Comparison of ENCODE assay signal across 19 cellular contexts in the genomic region with DNA sequence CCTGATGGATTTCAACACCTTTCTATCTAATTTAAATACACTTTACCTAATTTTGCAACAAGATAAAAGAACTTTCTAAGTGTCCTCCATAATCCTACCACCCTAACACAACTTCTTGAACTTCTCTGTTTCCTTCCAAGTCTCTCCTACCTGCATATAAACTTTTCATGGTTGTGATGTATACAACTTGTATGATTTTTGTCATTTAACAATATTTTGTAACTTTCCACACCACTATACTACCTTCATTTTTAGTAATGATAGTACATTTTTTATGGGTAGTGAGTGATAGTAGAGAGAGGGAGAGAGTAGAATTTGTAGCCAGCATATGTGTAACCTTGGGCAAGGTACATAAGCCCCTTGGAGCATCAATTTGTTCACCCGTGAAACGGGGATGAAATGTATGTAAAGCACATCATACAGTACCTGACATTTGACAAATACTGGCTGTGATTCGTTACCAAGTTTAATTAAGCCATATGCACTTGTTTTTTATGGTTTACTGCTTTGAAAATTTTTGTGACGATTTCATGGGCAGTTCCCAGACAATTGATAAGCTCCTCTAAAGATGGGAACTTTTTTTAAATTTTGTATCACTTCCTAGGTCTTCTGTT.
DNase-seq lines count a peak whose midpoint lies in the region; ATAC-seq, FAIRE-seq and TF ChIP-seq lines count a peak whose summit lies in the region.
"Had no signal": no experiment of that assay in that cellular context is flagged by ENCODE, and none has a peak within 500 bp of the region (broad histone marks: within the 10 kb centered on the region; RNA-seq: fewer than 3 reads in every experiment).

No MANE protein-coding gene starts in this region.

- peaks cover 41% of the 10 kb centered on the region for H3F3A ChIP-seq in PC-9 (ENCODE audit: insufficient read depth, low read depth)

- TF ChIP-seq CTCF in PC-9 (conservative IDR thresholded peaks at IDR 0.05), result no peak
- TF ChIP-seq CTCF in astrocyte (IDR thresholded peaks at IDR 0.05; ENCODE audit: insufficient read depth, low read depth, low read length), result no peak
- no peak for TF ChIP-seq CTCF in gastrocnemius medialis (IDR thresholded peaks at IDR 0.05 in 4 of 5, conservative IDR thresholded peaks at IDR 0.05 in 1 of 5)
- TF ChIP-seq CTCF in suprapubic skin (IDR thresholded peaks at IDR 0.05), result no peak
- no peak for TF ChIP-seq CTCF in pancreas (IDR thresholded peaks at IDR 0.05)

- POLR2A ChIA-PET in PC-9 (lab: Charles Lee; ENCODE audit: unreplicated experiment), result interaction anchor here (0.6 to 0.7 kb wide), 2 partner anchors 112 to 185 kb away, joined by 4 to 7 read pairs; no protein-coding TSS in a partner anchor

- H3K9ac ChIP-seq in astrocyte (ENCODE audit: low read length), result peak overlapping the region; percentile 51

- CTCF ChIA-PET in PC-9 (lab: Charles Lee), result no interaction called here

- no peak overlapping the region for H2AFZ ChIP-seq in PC-9
- H2AFZ ChIP-seq in astrocyte (ENCODE audit: low read depth, low read length), result no peak overlapping the region

- H3K36me3 ChIP-seq in PC-9 (ENCODE audit: low read depth), result no peaks in the 10 kb centered on the region
- H3K36me3 ChIP-seq in astrocyte (ENCODE audit: insufficient read depth, low read length), result no peaks in the 10 kb centered on the region
- no peaks in the 10 kb centered on the region for H3K36me3 ChIP-seq in gastrocnemius medialis
- H3K36me3 ChIP-seq in suprapubic skin, result no peaks in the 10 kb centered on the region
- H3K36me3 ChIP-seq in pancreas, result no peaks in the 10 kb centered on the region

- H3K4me2 ChIP-seq in PC-9 (no peak overlapping the region), astrocyte (ENCODE audit: low read length) (peak overlapping the region; percentile 50)

- H3K79me2 ChIP-seq in PC-9 (ENCODE audit: low read depth), result peaks cover 7% of the 10 kb centered on the region
- no peaks in the 10 kb centered on the region for H3K79me2 ChIP-seq in astrocyte (ENCODE audit: insufficient read depth, low read length)

- no peaks in the 10 kb centered on the region for H3K9me2 ChIP-seq in PC-9 (ENCODE audit: insufficient read depth)

- ATAC-seq in gastrocnemius medialis, result no peak
- ATAC-seq in GM18520 (IDR thresholded peaks at IDR 0.05; ENCODE audit: unreplicated experiment), result no peak
- ATAC-seq in pancreas, result no peak
- ATAC-seq: body of pancreas; stimulated activated memory B cell treated with anti-CD40 and anti-IgM and Interleukin-4, amounts not matched to agents 10 μg/mL and 1 μg/mL and 100 μg/mL, for 72 hours; WTC11 had no signal

- H3K4me1 ChIP-seq in PC-9 (replicated peaks; ENCODE audit: insufficient read depth) (peaks cover 67% of the 10 kb centered on the region), astrocyte (ENCODE audit: insufficient read depth, low read length) (peaks cover 36% of the 10 kb centered on the region), gastrocnemius medialis (peaks cover 50 to 55% of the 10 kb centered on the region in 2 donors), suprapubic skin (peaks cover 57% of the 10 kb centered on the region), pancreas (no peaks in the 10 kb centered on the region)

- peak overlapping the region; percentile 54 for H3K4me3 Mint-ChIP-seq in activated T-cell treated with anti-CD3 and anti-CD28 coated beads, Interleukin-2, amount 50 U/mL, for 24 hours
- H3K4me3 Mint-ChIP-seq in astrocyte (ENCODE audit: unreplicated experiment), result no peak overlapping the region
- H3K4me3 Mint-ChIP-seq: stimulated activated memory B cell treated with anti-CD40 and anti-IgM and Interleukin-4, amounts not matched to agents 10 μg/mL and 1 μg/mL and 100 μg/mL, for 72 hours; WTC11 had no signal

- 98% methylated on average over 4 of the region's 4 CpGs for WGBS in suprapubic skin
- WGBS in pancreas, 2 donors, result 92 to 96% methylated on average over 4 of the region's 4 CpGs

- H3K27me3 Mint-ChIP-seq in activated T-cell treated with anti-CD3 and anti-CD28 coated beads, Interleukin-2, amount 50 U/mL, for 24 hours, result no peaks in the 10 kb centered on the region
- H3K27me3 Mint-ChIP-seq in astrocyte (ENCODE audit: low read depth, unreplicated experiment), result no peaks in the 10 kb centered on the region
- H3K27me3 Mint-ChIP-seq: stimulated activated memory B cell treated with anti-CD40 and anti-IgM and Interleukin-4, amounts not matched to agents 10 μg/mL and 1 μg/mL and 100 μg/mL, for 72 hours had no signal

- DNase-seq in activated T-cell treated with anti-CD3 and anti-CD28 coated beads, Interleukin-2, amount 50 U/mL, for 24 hours, result no peak
- DNase-seq in activated T-cell treated with anti-CD3 and anti-CD28 coated beads, Interleukin-2, amount 50 U/mL, for 48 hours, result no peak
- DNase-seq in PC-9, result no peak
- DNase-seq in astrocyte (ENCODE audit: low read depth), result no peak
- DNase-seq in gastrocnemius medialis, result no peak
- DNase-seq in suprapubic skin (ENCODE audit: low spot score in 2 of 2), result no peak
- DNase-seq in pancreas, result no peak
- DNase-seq: body of pancreas, COR-L47, GDM1, hippocampal formation, midbrain, NCI-H187 treated with DMSO at 0.1 percent for 48 hours, NCI-H510A had no signal

- H3K27ac ChIP-seq in PC-9, result peak overlapping the region; percentile 88
- H3K27ac ChIP-seq in astrocyte (ENCODE audit: low read depth, low read length), result peak overlapping the region; percentile 75
- peak overlapping the region; percentile 72 to 90 (median 78) for H3K27ac ChIP-seq in gastrocnemius medialis
- no peak overlapping the region for H3K27ac ChIP-seq in suprapubic skin
- H3K27ac ChIP-seq in pancreas, result no peak overlapping the region
- H3K27ac ChIP-seq: body of pancreas had no signal

- peaks cover 6% of the 10 kb centered on the region for H3K9me3 Mint-ChIP-seq in activated T-cell treated with anti-CD3 and anti-CD28 coated beads, Interleukin-2, amount 50 U/mL, for 24 hours
- peaks cover 8% of the 10 kb centered on the region for H3K9me3 Mint-ChIP-seq in astrocyte (ENCODE audit: unreplicated experiment)
- H3K9me3 Mint-ChIP-seq: stimulated activated memory B cell treated with anti-CD40 and anti-IgM and Interleukin-4, amounts not matched to agents 10 μg/mL and 1 μg/mL and 100 μg/mL, for 72 hours had no signal

- H4K20me1 ChIP-seq in PC-9 (ENCODE audit: insufficient read depth) (no peaks in the 10 kb centered on the region), astrocyte (ENCODE audit: insufficient read depth, low read length) (no peaks in the 10 kb centered on the region)

- in situ Hi-C loops in gastrocnemius medialis (cut with MboI; ENCODE audit: low sequenced_read_pairs in 4 of 4), result loop anchor here in 2 of 4 donors (10.0 to 25.0 kb wide), 2 partner anchors 163 to 166 kb away; no protein-coding TSS in a partner anchor

- BruUV-seq in PC-9 (replicated peaks; lab: Mats Ljungman, UMichigan), result TSS peak; percentile 60

- H3K27me3 ChIP-seq in PC-9 (ENCODE audit: insufficient read depth, low read depth), result no peaks in the 10 kb centered on the region
- H3K27me3 ChIP-seq in astrocyte (ENCODE audit: insufficient read depth, low read length), result no peaks in the 10 kb centered on the region
- H3K27me3 ChIP-seq in gastrocnemius medialis, result no peaks in the 10 kb centered on the region
- no peaks in the 10 kb centered on the region for H3K27me3 ChIP-seq in suprapubic skin
- no peaks in the 10 kb centered on the region for H3K27me3 ChIP-seq in pancreas
- H3K27me3 ChIP-seq: body of pancreas had no signal

- peak overlapping the region; percentile 97 for H3K27ac Mint-ChIP-seq in activated T-cell treated with anti-CD3 and anti-CD28 coated beads, Interleukin-2, amount 50 U/mL, for 24 hours
- peak overlapping the region; percentile 78 for H3K27ac Mint-ChIP-seq in astrocyte (ENCODE audit: unreplicated experiment)
- H3K27ac Mint-ChIP-seq: stimulated activated memory B cell treated with anti-CD40 and anti-IgM and Interleukin-4, amounts not matched to agents 10 μg/mL and 1 μg/mL and 100 μg/mL, for 72 hours; WTC11 had no signal

- no peak for TF ChIP-seq POLR2A in gastrocnemius medialis (IDR thresholded peaks at IDR 0.05)
- no peak for TF ChIP-seq POLR2A in suprapubic skin (IDR thresholded peaks at IDR 0.05)

- H3K36me3 Mint-ChIP-seq in activated T-cell treated with anti-CD3 and anti-CD28 coated beads, Interleukin-2, amount 50 U/mL, for 24 hours (ENCODE audit: low read depth), result peaks cover 3% of the 10 kb centered on the region
- H3K36me3 Mint-ChIP-seq in astrocyte (ENCODE audit: low read depth, unreplicated experiment), result no peaks in the 10 kb centered on the region

- peaks cover 79% of the 10 kb centered on the region for H3K4me1 Mint-ChIP-seq in activated T-cell treated with anti-CD3 and anti-CD28 coated beads, Interleukin-2, amount 50 U/mL, for 24 hours (ENCODE audit: low read depth)
- H3K4me1 Mint-ChIP-seq in astrocyte (ENCODE audit: low read depth, unreplicated experiment), result peaks cover 44% of the 10 kb centered on the region

- no peak for TF ChIP-seq EP300 in suprapubic skin (IDR thresholded peaks at IDR 0.05)

- H3K9me3 ChIP-seq in PC-9 (ENCODE audit: insufficient read depth, low read depth), result peaks cover 7% of the 10 kb centered on the region
- peaks cover 5% of the 10 kb centered on the region for H3K9me3 ChIP-seq in astrocyte (ENCODE audit: insufficient read depth, low read depth, low read length)
- no peaks in the 10 kb centered on the region for H3K9me3 ChIP-seq in gastrocnemius medialis
- no peaks in the 10 kb centered on the region for H3K9me3 ChIP-seq in suprapubic skin
- no peaks in the 10 kb centered on the region for H3K9me3 ChIP-seq in pancreas
- H3K9me3 ChIP-seq: body of pancreas had no signal

- H3K4me3 ChIP-seq in PC-9 (no peak overlapping the region), astrocyte (ENCODE audit: insufficient read depth, low read depth, low read length) (no peak overlapping the region), gastrocnemius medialis (no peak overlapping the region), suprapubic skin (no peak overlapping the region), pancreas (no peak overlapping the region)
- H3K4me3 ChIP-seq: body of pancreas had no signal

- intact Hi-C loops in PC-9 (cut with micrococcal nuclease; ENCODE audit: unreplicated experiment), result loop anchor here (10.0 kb wide), 2 partner anchors 404 to 724 kb away; no protein-coding TSS in a partner anchor
- intact Hi-C loops in gastrocnemius medialis (cut with DNase I; ENCODE audit: low total_unique reads), result loop anchor here (10.0 kb wide), 1 partner anchor 224 kb away; no protein-coding TSS in a partner anchor
- intact Hi-C loops in pancreas (cut with DNase I), result no loop called here

- FAIRE-seq in astrocyte (lab: Jason Lieb, UNC) (no peak), pancreas (lab: Jason Lieb, UNC) (no peak)
- FAIRE-seq: GM12892, H1 had no signal

Comparison
In these comparisons a context has a peak if more than half of its experiments do, and no peak if none do; other contexts are left out.
1. H3K27ac ChIP-seq: peak in PC-9 (single experiment), astrocyte (single experiment) and gastrocnemius medialis (4 of 4); none in suprapubic skin (single experiment) and pancreas (0 of 4).
2. intact Hi-C loops: an anchor here in PC-9 (10.0 kb wide) and gastrocnemius medialis (10.0 kb wide); none called in pancreas.